ENCODE assay signal across 37 cellular contexts in genomic region chr14:59705866-59706265, GRCh38.
"Had no signal": no experiment of that assay in that cellular context is flagged by ENCODE, and none has a peak within 500 bp of the region (broad histone marks: within the 10 kb centered on the region; RNA-seq: fewer than 3 reads in every experiment).

No MANE protein-coding gene starts in this region.

- H3K36me3 ChIP-seq: adrenal gland, cardiac muscle cell, esophagus muscularis mucosa, gastrocnemius medialis had no signal

- H3K27ac Mint-ChIP-seq: activated CD4-positive, alpha-beta memory T cell treated with anti-CD3 and anti-CD28 coated beads for 36 hours; activated CD4-positive, alpha-beta T cell treated with anti-CD3 and anti-CD28 coated beads for 36 hours; activated CD4-positive, alpha-beta T cell treated with anti-CD3 and anti-CD28 coated beads, Interleukin-2, amount 10 ng/mL, durations not matched to agents 24 days and 14 days; activated CD8-positive, alpha-beta memory T cell treated with anti-CD3 and anti-CD28 coated beads, Interleukin-2, amount 10 ng/mL, durations not matched to agents 7 days and 5 days; activated CD8-positive, alpha-beta T cell treated with anti-CD3 and anti-CD28 coated beads, Interleukin-2, amount 10 ng/mL, durations not matched to agents 7 days and 5 days; activated naive CD4-positive, alpha-beta T cell treated with anti-CD3 and anti-CD28 coated beads for 36 hours; activated naive CD4-positive, alpha-beta T cell treated with anti-CD3 and anti-CD28 coated beads, Interleukin-2, amount 50 U/mL, for 24 hours; activated naive CD8-positive, alpha-beta T cell treated with anti-CD3 and anti-CD28 coated beads for 36 hours; activated naive CD8-positive, alpha-beta T cell treated with anti-CD3 and anti-CD28 coated beads, Interleukin-2, amount 50 U/mL, for 24 hours; activated T-helper 1 cell treated with anti-CD3 and anti-CD28 coated beads, Interleukin-12 subunit alpha, Interleukin-12 subunit beta, Interleukin-2, Interleukin-4 antibody, amounts not matched to agents 30 ng/mL and 10 ng/mL and 1 ng/mL, durations not matched to agents 14 hours and 24 hours and 36 hours; activated T-helper 2 cell treated with anti-CD3 and anti-CD28 coated beads, Interferon-gamma antibody, Interleukin-2, Interleukin-4, amounts not matched to agents 10 μg/mL and 5 μg/mL and 100 μg/mL, durations not matched to agents 14 hours and 24 hours and 36 hours; dendritic cell treated with granulocyte-macrophage colony-stimulating factor and Interleukin-4, amounts not matched to agents 40 ng/mL and 50 ng/mL, for 4 days; endodermal cell; T-cell; T-helper 1 cell treated with Interleukin-12 subunit alpha and Interleukin-12 subunit beta and Interleukin-4 antibody, amounts not matched to agents 30 μg/mL and 1 μg/mL, for 36 hours had no signal

- DNase-seq: activated CD4-positive, alpha-beta memory T cell treated with anti-CD3 and anti-CD28 coated beads for 36 hours; activated CD4-positive, alpha-beta T cell treated with anti-CD3 and anti-CD28 coated beads for 36 hours; activated CD4-positive, alpha-beta T cell treated with anti-CD3 and anti-CD28 coated beads, Interleukin-2, amount 10 ng/mL, durations not matched to agents 24 days and 14 days; activated CD4-positive, CD25-positive, alpha-beta regulatory T cell; activated CD4-positive, CD25-positive, alpha-beta regulatory T cell treated with anti-CD3 and anti-CD28 coated beads, Interleukin-2, amount 50 U/mL, for 72 hours; activated CD8-positive, alpha-beta memory T cell treated with anti-CD3 and anti-CD28 coated beads, Interleukin-2, amount 10 ng/mL, durations not matched to agents 7 days and 5 days; activated CD8-positive, alpha-beta memory T cell treated with anti-CD3 and anti-CD28 coated beads, Interleukin-2, amount 50 U/mL, for 4 hours; activated CD8-positive, alpha-beta T cell treated with anti-CD3 and anti-CD28 coated beads, Interleukin-2, amount 10 ng/mL, durations not matched to agents 7 days and 5 days; activated effector memory CD4-positive, alpha-beta T cell treated with anti-CD3 and anti-CD28 coated beads, Interleukin-2, amount 50 U/mL, for 16 hours; activated naive CD4-positive, alpha-beta T cell treated with anti-CD3 and anti-CD28 coated beads for 36 hours; activated naive CD8-positive, alpha-beta T cell treated with anti-CD3 and anti-CD28 coated beads for 36 hours; activated naive CD8-positive, alpha-beta T cell treated with anti-CD3 and anti-CD28 coated beads, Interleukin-2, amount 50 U/mL, for 24 hours; activated T-cell treated with anti-CD3 and anti-CD28 coated beads, Interleukin-2, amount 50 U/mL, for 1 hour; activated T-cell treated with anti-CD3 and anti-CD28 coated beads, Interleukin-2, amount 50 U/mL, for 48 hours; adrenal gland; amygdala; aorta; body of pancreas; central memory CD4-positive, alpha-beta T cell; dorsolateral prefrontal cortex; effector memory CD4-positive, alpha-beta T cell; endodermal cell; erythroblast; foreskin keratinocyte; gastrocnemius medialis; glutamatergic neuron; SW 1271; T-cell; T-helper 9 cell had no signal

- H3K27me3 ChIP-seq: adrenal gland, body of pancreas, cardiac muscle cell, dorsolateral prefrontal cortex, esophagus muscularis mucosa, gastrocnemius medialis had no signal

- H3K4me3 ChIP-seq: adrenal gland, body of pancreas, cardiac muscle cell, coronary artery, dorsolateral prefrontal cortex, esophagus muscularis mucosa, gastrocnemius medialis had no signal

- H3K27me3 Mint-ChIP-seq: activated CD4-positive, alpha-beta T cell treated with anti-CD3 and anti-CD28 coated beads for 36 hours; activated CD4-positive, alpha-beta T cell treated with anti-CD3 and anti-CD28 coated beads, Interleukin-2, amount 10 ng/mL, durations not matched to agents 24 days and 14 days; activated CD8-positive, alpha-beta memory T cell treated with anti-CD3 and anti-CD28 coated beads, Interleukin-2, amount 10 ng/mL, durations not matched to agents 7 days and 5 days; dendritic cell treated with granulocyte-macrophage colony-stimulating factor and Interleukin-4, amounts not matched to agents 40 ng/mL and 50 ng/mL, for 4 days had no signal

- H3K9me3 Mint-ChIP-seq: activated CD4-positive, alpha-beta memory T cell treated with anti-CD3 and anti-CD28 coated beads for 36 hours; activated CD4-positive, alpha-beta T cell treated with anti-CD3 and anti-CD28 coated beads, Interleukin-2, amount 10 ng/mL, durations not matched to agents 24 days and 14 days; activated T-helper 1 cell treated with anti-CD3 and anti-CD28 coated beads, Interleukin-12 subunit alpha, Interleukin-12 subunit beta, Interleukin-2, Interleukin-4 antibody, amounts not matched to agents 30 ng/mL and 10 ng/mL and 1 ng/mL, durations not matched to agents 14 hours and 24 hours and 36 hours; activated T-helper 2 cell treated with anti-CD3 and anti-CD28 coated beads, Interferon-gamma antibody, Interleukin-2, Interleukin-4, amounts not matched to agents 10 μg/mL and 5 μg/mL and 100 μg/mL, durations not matched to agents 14 hours and 24 hours and 36 hours; dendritic cell treated with granulocyte-macrophage colony-stimulating factor and Interleukin-4, amounts not matched to agents 40 ng/mL and 50 ng/mL, for 4 days; T-helper 1 cell treated with Interleukin-12 subunit alpha and Interleukin-12 subunit beta and Interleukin-4 antibody, amounts not matched to agents 30 μg/mL and 1 μg/mL, for 36 hours had no signal

- H3K36me3 Mint-ChIP-seq: activated CD4-positive, alpha-beta memory T cell treated with anti-CD3 and anti-CD28 coated beads for 36 hours; activated CD8-positive, alpha-beta memory T cell treated with anti-CD3 and anti-CD28 coated beads, Interleukin-2, amount 10 ng/mL, durations not matched to agents 7 days and 5 days; activated naive CD4-positive, alpha-beta T cell treated with anti-CD3 and anti-CD28 coated beads, Interleukin-2, amount 50 U/mL, for 24 hours; activated naive CD8-positive, alpha-beta T cell treated with anti-CD3 and anti-CD28 coated beads for 36 hours; T-cell had no signal

- H3K4me1 Mint-ChIP-seq: activated CD4-positive, alpha-beta T cell treated with anti-CD3 and anti-CD28 coated beads for 36 hours; activated CD4-positive, alpha-beta T cell treated with anti-CD3 and anti-CD28 coated beads, Interleukin-2, amount 10 ng/mL, durations not matched to agents 24 days and 14 days; activated CD8-positive, alpha-beta memory T cell treated with anti-CD3 and anti-CD28 coated beads, Interleukin-2, amount 10 ng/mL, durations not matched to agents 7 days and 5 days; activated naive CD4-positive, alpha-beta T cell treated with anti-CD3 and anti-CD28 coated beads, Interleukin-2, amount 50 U/mL, for 24 hours; activated naive CD8-positive, alpha-beta T cell treated with anti-CD3 and anti-CD28 coated beads for 36 hours; activated naive CD8-positive, alpha-beta T cell treated with anti-CD3 and anti-CD28 coated beads, Interleukin-2, amount 50 U/mL, for 24 hours; T-cell had no signal

- H3K27ac ChIP-seq: adrenal gland, body of pancreas, cardiac muscle cell, coronary artery, esophagus muscularis mucosa, foreskin keratinocyte, gastrocnemius medialis had no signal

- H3K9me3 ChIP-seq: adrenal gland, gastrocnemius medialis had no signal

- H3K4me1 ChIP-seq: adrenal gland, body of pancreas, foreskin keratinocyte, gastrocnemius medialis had no signal

- H3K4me3 Mint-ChIP-seq: activated CD4-positive, alpha-beta memory T cell treated with anti-CD3 and anti-CD28 coated beads for 36 hours; activated CD4-positive, alpha-beta T cell treated with anti-CD3 and anti-CD28 coated beads for 36 hours; activated CD4-positive, alpha-beta T cell treated with anti-CD3 and anti-CD28 coated beads, Interleukin-2, amount 10 ng/mL, durations not matched to agents 24 days and 14 days; activated CD8-positive, alpha-beta memory T cell treated with anti-CD3 and anti-CD28 coated beads, Interleukin-2, amount 10 ng/mL, durations not matched to agents 7 days and 5 days; activated CD8-positive, alpha-beta T cell treated with anti-CD3 and anti-CD28 coated beads, Interleukin-2, amount 10 ng/mL, durations not matched to agents 7 days and 5 days; activated naive CD4-positive, alpha-beta T cell treated with anti-CD3 and anti-CD28 coated beads for 36 hours; activated naive CD4-positive, alpha-beta T cell treated with anti-CD3 and anti-CD28 coated beads, Interleukin-2, amount 50 U/mL, for 24 hours; activated naive CD8-positive, alpha-beta T cell treated with anti-CD3 and anti-CD28 coated beads for 36 hours; activated naive CD8-positive, alpha-beta T cell treated with anti-CD3 and anti-CD28 coated beads, Interleukin-2, amount 50 U/mL, for 24 hours; activated T-helper 1 cell treated with anti-CD3 and anti-CD28 coated beads, Interleukin-12 subunit alpha, Interleukin-12 subunit beta, Interleukin-2, Interleukin-4 antibody, amounts not matched to agents 30 ng/mL and 10 ng/mL and 1 ng/mL, durations not matched to agents 14 hours and 24 hours and 36 hours; dendritic cell treated with granulocyte-macrophage colony-stimulating factor and Interleukin-4, amounts not matched to agents 40 ng/mL and 50 ng/mL, for 4 days; endodermal cell; T-cell; T-helper 1 cell treated with Interleukin-12 subunit alpha and Interleukin-12 subunit beta and Interleukin-4 antibody, amounts not matched to agents 30 μg/mL and 1 μg/mL, for 36 hours had no signal
